1 cellular context compared by ENCODE assay signal in the genomic region with DNA sequence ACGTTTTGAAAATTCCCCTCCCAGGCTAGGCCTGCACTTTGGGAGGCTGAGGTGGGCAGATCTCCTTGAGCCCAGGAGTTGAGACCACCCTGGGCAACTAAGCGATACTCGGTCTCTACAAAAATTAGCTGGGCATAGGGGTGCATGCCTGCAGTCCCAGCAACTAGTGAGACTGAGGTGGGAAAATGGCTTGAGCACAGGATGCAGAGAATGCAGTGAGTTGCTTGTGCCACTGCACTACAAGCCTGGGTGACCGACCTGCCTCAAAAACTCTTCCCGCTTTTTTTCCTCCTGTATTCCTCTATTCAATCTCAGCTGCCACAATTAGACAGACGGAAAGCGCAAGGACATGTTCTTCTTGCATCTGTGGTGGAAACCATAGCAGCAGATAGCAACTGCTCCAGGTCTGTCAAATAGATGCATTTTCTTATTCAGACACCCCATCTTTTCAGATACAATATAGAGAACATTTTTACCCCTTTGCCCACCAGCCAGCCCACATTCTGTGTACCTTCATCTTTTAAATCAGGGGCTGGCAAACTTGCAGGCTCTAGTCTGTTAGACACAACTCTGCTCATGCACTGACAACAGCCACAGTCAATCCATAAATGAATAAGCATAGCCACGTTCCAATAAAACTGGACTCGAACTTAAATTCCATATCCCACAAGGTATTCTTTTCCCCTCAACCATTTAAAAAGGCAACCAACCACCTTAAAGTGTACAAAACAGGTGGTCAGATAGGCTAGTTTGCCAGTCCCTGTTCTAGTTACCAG.
TF ChIP-seq lines count a peak whose summit lies in the region.

No MANE protein-coding gene starts in this region.

TF ChIP-seq in SK-N-SH treated with all-trans-retinoic acid at 6 μM for 48 hours, 23 proteins besides CTCF, POLR2A, EP300 and RAD21 (continued from another document):
- TF ChIP-seq PATZ1 (CRISPR knock-in tag; IDR thresholded peaks at IDR 0.05; ENCODE audit: borderline replicate concordance) (no peak), ZNF565 (CRISPR knock-in tag; conservative IDR thresholded peaks at IDR 0.05; ENCODE audit: low read depth) (no peak), BACH2 (CRISPR knock-in tag; IDR thresholded peaks at IDR 0.05; ENCODE audit: borderline replicate concordance) (no peak), ZC3H10 (CRISPR knock-in tag; IDR thresholded peaks at IDR 0.05) (0 out of 2 replicates have a peak, but pooled peaks have one; percentile 18), ZFP3 (CRISPR knock-in tag; IDR thresholded peaks at IDR 0.05) (no peak), PPARA (CRISPR knock-in tag; IDR thresholded peaks at IDR 0.05; ENCODE audit: borderline replicate concordance) (no peak), TOX (CRISPR knock-in tag; IDR thresholded peaks at IDR 0.05; ENCODE audit: borderline replicate concordance) (no peak), ESRRG (CRISPR knock-in tag; IDR thresholded peaks at IDR 0.05) (0 out of 2 replicates have a peak, but pooled peaks have one; percentile 46), GLIS3 (CRISPR knock-in tag; IDR thresholded peaks at IDR 0.05) (no peak), CSRNP3 (CRISPR knock-in tag; IDR thresholded peaks at IDR 0.05) (no peak), CSDC2 (CRISPR knock-in tag; IDR thresholded peaks at IDR 0.05) (no peak), RARB (CRISPR knock-in tag; IDR thresholded peaks at IDR 0.05) (peak; percentile 16; the same call in 1 of the 2 replicates), SNAI2 (CRISPR knock-in tag; IDR thresholded peaks at IDR 0.05) (no peak), TCF4 (CRISPR knock-in tag; IDR thresholded peaks at IDR 0.05; ENCODE audit: borderline replicate concordance) (no peak), ZNF8 (CRISPR knock-in tag; IDR thresholded peaks at IDR 0.05) (no peak), ARNTL (CRISPR knock-in tag; IDR thresholded peaks at IDR 0.05; ENCODE audit: borderline replicate concordance, low read depth) (no peak)
- TF ChIP-seq, protein P1, sequence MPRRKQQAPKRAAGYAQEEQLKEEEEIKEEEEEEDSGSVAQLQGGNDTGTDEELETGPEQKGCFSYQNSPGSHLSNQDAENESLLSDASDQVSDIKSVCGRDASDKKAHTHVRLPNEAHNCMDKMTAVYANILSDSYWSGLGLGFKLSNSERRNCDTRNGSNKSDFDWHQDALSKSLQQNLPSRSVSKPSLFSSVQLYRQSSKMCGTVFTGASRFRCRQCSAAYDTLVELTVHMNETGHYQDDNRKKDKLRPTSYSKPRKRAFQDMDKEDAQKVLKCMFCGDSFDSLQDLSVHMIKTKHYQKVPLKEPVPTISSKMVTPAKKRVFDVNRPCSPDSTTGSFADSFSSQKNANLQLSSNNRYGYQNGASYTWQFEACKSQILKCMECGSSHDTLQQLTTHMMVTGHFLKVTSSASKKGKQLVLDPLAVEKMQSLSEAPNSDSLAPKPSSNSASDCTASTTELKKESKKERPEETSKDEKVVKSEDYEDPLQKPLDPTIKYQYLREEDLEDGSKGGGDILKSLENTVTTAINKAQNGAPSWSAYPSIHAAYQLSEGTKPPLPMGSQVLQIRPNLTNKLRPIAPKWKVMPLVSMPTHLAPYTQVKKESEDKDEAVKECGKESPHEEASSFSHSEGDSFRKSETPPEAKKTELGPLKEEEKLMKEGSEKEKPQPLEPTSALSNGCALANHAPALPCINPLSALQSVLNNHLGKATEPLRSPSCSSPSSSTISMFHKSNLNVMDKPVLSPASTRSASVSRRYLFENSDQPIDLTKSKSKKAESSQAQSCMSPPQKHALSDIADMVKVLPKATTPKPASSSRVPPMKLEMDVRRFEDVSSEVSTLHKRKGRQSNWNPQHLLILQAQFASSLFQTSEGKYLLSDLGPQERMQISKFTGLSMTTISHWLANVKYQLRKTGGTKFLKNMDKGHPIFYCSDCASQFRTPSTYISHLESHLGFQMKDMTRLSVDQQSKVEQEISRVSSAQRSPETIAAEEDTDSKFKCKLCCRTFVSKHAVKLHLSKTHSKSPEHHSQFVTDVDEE (CRISPR knock-in tag; IDR thresholded peaks at IDR 0.05): no peak
